Comparison of ENCODE assay signal across 8 cellular contexts in the genomic region with DNA sequence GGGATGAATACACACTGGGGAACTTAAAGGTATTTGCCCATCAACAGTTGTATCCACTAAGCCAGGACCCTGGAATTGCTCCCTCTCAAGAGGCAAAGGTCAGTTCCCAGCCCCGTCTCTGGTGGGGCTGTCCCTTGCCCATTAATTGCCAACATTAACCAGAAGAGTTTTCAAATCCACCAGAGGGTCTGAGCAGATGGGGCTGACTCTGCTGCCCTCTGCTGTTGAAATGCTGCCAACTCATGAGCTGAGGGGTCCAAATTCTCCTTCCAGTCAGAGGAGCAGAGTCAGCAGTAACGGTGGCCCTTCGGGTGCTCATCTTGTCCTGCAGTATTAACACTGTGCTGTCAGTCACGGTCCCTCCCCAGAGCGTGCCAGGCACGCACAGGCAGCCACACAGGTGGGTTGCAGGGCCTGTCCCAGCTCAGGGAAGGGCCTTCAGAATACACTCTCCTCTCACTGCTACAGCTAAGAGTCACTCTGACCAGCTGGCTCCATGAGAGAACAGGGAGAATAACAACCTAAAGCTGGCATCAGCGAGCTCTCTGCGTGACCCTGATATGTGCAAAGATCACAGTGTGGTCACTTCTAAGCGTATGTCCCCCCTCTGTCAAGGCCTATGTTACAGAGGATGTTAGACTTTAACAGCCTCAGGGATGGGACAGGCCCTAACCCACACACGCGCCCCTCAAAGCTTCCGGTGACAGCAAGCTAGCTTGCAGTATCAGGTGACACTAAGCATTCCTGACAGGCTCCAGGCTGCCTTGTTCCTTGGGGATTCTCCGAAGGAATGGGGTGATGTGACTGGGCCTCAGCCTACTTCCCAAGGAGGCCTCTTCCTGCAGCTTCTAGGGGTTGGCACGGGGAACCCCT. TPM values are rescaled to one million over a fixed set of nuclear protein-coding genes. Genes with fewer than 3 reads are reported as not detected.
DNase-seq lines count a peak whose midpoint lies in the region; ATAC-seq and TF ChIP-seq lines count a peak whose summit lies in the region.

No MANE protein-coding gene starts in this region.

- no peak overlapping the region for H3K4me3 Mint-ChIP-seq in activated CD4-positive, alpha-beta T cell treated with anti-CD3 and anti-CD28 coated beads for 36 hours

- intact Hi-C loops in activated CD4-positive, alpha-beta T cell treated with anti-CD3 and anti-CD28 coated beads for 36 hours (cut with DNase I, micrococcal nuclease): loop anchor here (1.0 to 5.0 kb wide), 5 partner anchors 76 to 346 kb away; a partner anchor contains a TSS
- intact Hi-C loops in left lung (cut with DNase I): no loop called here

- H2AFZ ChIP-seq in GM23248: no peak overlapping the region

- H3K27me3 Mint-ChIP-seq in activated CD4-positive, alpha-beta T cell treated with anti-CD3 and anti-CD28 coated beads for 36 hours: no peaks in the 10 kb centered on the region

- ATAC-seq in activated CD4-positive, alpha-beta T cell treated with anti-CD3 and anti-CD28 coated beads for 36 hours: peak; percentile 92
- peak; percentile 80 for ATAC-seq in left lung

- peaks cover 38% of the 10 kb centered on the region for H3K36me3 Mint-ChIP-seq in activated CD4-positive, alpha-beta T cell treated with anti-CD3 and anti-CD28 coated beads for 36 hours (ENCODE audit: low read depth)

- H3K79me2 ChIP-seq in GM23248 (ENCODE audit: insufficient read depth): no peaks in the 10 kb centered on the region

- no peak overlapping the region for H3K27ac ChIP-seq in BLaER1 treated with 17β-estradiol and CSF1 and Interleukin-3, amounts not matched to agents 10 nM and 100 nM
- no peak overlapping the region for H3K27ac ChIP-seq in GM23248
- H3K27ac ChIP-seq in cingulate gyrus (ENCODE audit: low read depth, low read length): peak overlapping the region; percentile 31
- no peak overlapping the region for H3K27ac ChIP-seq in left lung

- peaks cover 5% of the 10 kb centered on the region for H3K4me1 Mint-ChIP-seq in activated CD4-positive, alpha-beta T cell treated with anti-CD3 and anti-CD28 coated beads for 36 hours

- H3K9me2 ChIP-seq in GM23248 (ENCODE audit: insufficient read depth): no peaks in the 10 kb centered on the region

- H3K4me1 ChIP-seq in BLaER1 treated with 17β-estradiol and CSF1 and Interleukin-3, amounts not matched to agents 10 nM and 100 nM: peaks cover 33 to 55% (median 43%) of the 10 kb centered on the region in 10 experiments
- no peaks in the 10 kb centered on the region for H3K4me1 ChIP-seq in GM23248 (ENCODE audit: insufficient read depth)
- H3K4me1 ChIP-seq in left lung: peaks cover 0 to 12% of the 10 kb centered on the region in 2 donors

- peak; percentile 68 to 80 for TF ChIP-seq CTCF in left lung (IDR thresholded peaks at IDR 0.05)

- peaks cover 18 to 24% (median 20%) of the 10 kb centered on the region in 11 experiments for H3K9me3 ChIP-seq in BLaER1 treated with 17β-estradiol and CSF1 and Interleukin-3, amounts not matched to agents 10 nM and 100 nM (replicated peaks in 1 of 11)
- no peaks in the 10 kb centered on the region for H3K9me3 ChIP-seq in GM23248 (ENCODE audit: low read depth)
- H3K9me3 ChIP-seq in left lung: no peaks in the 10 kb centered on the region

- 62 to 64% methylated on average over 14 of the region's 14 CpGs for WGBS in GM23248 (ENCODE audit: low coverage in 1 of 2, low lambda C conversion rate in 2 of 2, missing lambda C conversion rate in 2 of 2), 2 experiments

- peaks cover 35 to 85% (median 52%) of the 10 kb centered on the region in 11 experiments for H3K36me3 ChIP-seq in BLaER1 treated with 17β-estradiol and CSF1 and Interleukin-3, amounts not matched to agents 10 nM and 100 nM
- H3K36me3 ChIP-seq in GM23248 (ENCODE audit: low read depth) (0 out of 2 replicates have a peak, but pooled peaks cover 3% of the 10 kb centered on the region), left lung (peaks cover 0 to 82% of the 10 kb centered on the region in 2 donors)

- peak; percentile 69 for DNase-seq in GM23248
- peak; percentile 22 for DNase-seq in NCI-H2196 treated with DMSO at 0.1 percent for 48 hours (lab: John Stamatoyannopoulos, UW; ENCODE audit: unreplicated experiment)
- peak; percentile 81 for DNase-seq in activated CD4-positive, alpha-beta T cell treated with anti-CD3 and anti-CD28 coated beads for 36 hours
- no peak for DNase-seq in left lung
- peak; percentile 39 to 54 (median 44) for DNase-seq in stimulated activated CD4-positive, alpha-beta T cell treated with anti-CD3 and anti-CD28 coated beads, TNF-alpha, amount 100 ng/mL, for 4 hours (ENCODE audit: low read depth in 3 of 3)
- no peak for DNase-seq in amniotic stem cell (lab: John Stamatoyannopoulos, UW)

- peak overlapping the region; percentile 22 to 82 (median 61) for H3K4me2 ChIP-seq in BLaER1 treated with 17β-estradiol and CSF1 and Interleukin-3, amounts not matched to agents 10 nM and 100 nM
- H3K4me2 ChIP-seq in GM23248 (ENCODE audit: unreplicated experiment): no peak overlapping the region

- H4K20me1 ChIP-seq in BLaER1 treated with 17β-estradiol and CSF1 and Interleukin-3, amounts not matched to agents 10 nM and 100 nM: peaks cover 0 to 44% (median 14%) of the 10 kb centered on the region in 11 experiments; a peak in 14 of 22 replicates
- no peaks in the 10 kb centered on the region for H4K20me1 ChIP-seq in GM23248 (ENCODE audit: insufficient read depth)

- H3F3A ChIP-seq in GM23248 (ENCODE audit: insufficient read depth): no peaks in the 10 kb centered on the region

- in situ Hi-C loops in GM23248 (cut with MboI): no loop called here

- CTCF ChIA-PET in activated CD4-positive, alpha-beta T cell treated with anti-CD3 and anti-CD28 coated beads for 36 hours (lab: Charles Lee): interaction anchor here (0.6 to 3.9 kb wide), 33 partner anchors 9 to 439 kb away, joined by 3 to 28 read pairs (median 4); a partner anchor contains a TSS

- no peaks in the 10 kb centered on the region for H3K27me3 ChIP-seq in BLaER1 treated with 17β-estradiol and CSF1 and Interleukin-3, amounts not matched to agents 10 nM and 100 nM
- H3K27me3 ChIP-seq in GM23248 (replicated peaks; ENCODE audit: insufficient read depth) (no peaks in the 10 kb centered on the region), left lung (no peaks in the 10 kb centered on the region)

- no peak overlapping the region for H3K4me3 ChIP-seq in BLaER1 treated with 17β-estradiol and CSF1 and Interleukin-3, amounts not matched to agents 10 nM and 100 nM
- no peak overlapping the region for H3K4me3 ChIP-seq in GM23248
- H3K4me3 ChIP-seq in left lung: no peak overlapping the region

- peak overlapping the region; percentile 4 for H3K27ac Mint-ChIP-seq in activated CD4-positive, alpha-beta T cell treated with anti-CD3 and anti-CD28 coated beads for 36 hours

- POLR2A ChIA-PET in activated CD4-positive, alpha-beta T cell treated with anti-CD3 and anti-CD28 coated beads for 36 hours (lab: Charles Lee): interaction anchor here (1.6 kb wide), 1 partner anchor 131 kb away, joined by 3 read pairs; no protein-coding TSS in a partner anchor

- H3K9me3 Mint-ChIP-seq in activated CD4-positive, alpha-beta T cell treated with anti-CD3 and anti-CD28 coated beads for 36 hours (ENCODE audit: low read depth): peaks cover 5% of the 10 kb centered on the region

- peak overlapping the region in 2 of 11 experiments; percentile 14 to 31; a peak in 5 of 22 replicates for H3K9ac ChIP-seq in BLaER1 treated with 17β-estradiol and CSF1 and Interleukin-3, amounts not matched to agents 10 nM and 100 nM
- no peak overlapping the region for H3K9ac ChIP-seq in GM23248

RNA-seq across cellular contexts. Expression of a gene that starts 10.9 kb away (rescaled TPM):
- total RNA-seq in GM23248 (2014; rRNA removed; shearing (Covaris generic)): 0.11 and 0.25 TPM in 2 replicates
- 0.03 TPM in 1 of 2 replicates, not detected in the other for polyA plus RNA-seq in GM23248 (2016; fragmentation: Nextera tagmentation; extraction: Ambion mirVana)
- under 1 TPM; 0.46 to 0.51 TPM for total RNA-seq in activated CD4-positive, alpha-beta T cell treated with anti-CD3 and anti-CD28 coated beads for 36 hours
- 1 to 10 TPM; 2.2 to 4.8 TPM for total RNA-seq in left lung

Comparison
In these comparisons a context has a peak if more than half of its experiments do, and no peak if none do; other contexts are left out.
1. DNase-seq: peak in GM23248 (single experiment), NCI-H2196 treated with DMSO at 0.1 percent for 48 hours (single experiment), activated CD4-positive, alpha-beta T cell treated with anti-CD3 and anti-CD28 coated beads for 36 hours (single experiment) and stimulated activated CD4-positive, alpha-beta T cell treated with anti-CD3 and anti-CD28 coated beads, TNF-alpha, amount 100 ng/mL, for 4 hours (3 of 3); none in left lung (0 of 2) and amniotic stem cell (single experiment).
2. intact Hi-C loops: an anchor here in activated CD4-positive, alpha-beta T cell treated with anti-CD3 and anti-CD28 coated beads for 36 hours (1.0 to 5.0 kb wide); none called in left lung.